ENCODE assay signal across 32 cellular contexts in genomic region chr9:14033067-14033466, GRCh38.
"Had no signal": no experiment of that assay in that cellular context is flagged by ENCODE, and none has a peak within 500 bp of the region (broad histone marks: within the 10 kb centered on the region; RNA-seq: fewer than 3 reads in every experiment).

No MANE protein-coding gene starts in this region.

- H3K36me3 Mint-ChIP-seq: activated CD4-positive, alpha-beta memory T cell treated with anti-CD3 and anti-CD28 coated beads for 36 hours; activated naive CD4-positive, alpha-beta T cell treated with anti-CD3 and anti-CD28 coated beads, Interleukin-2, amount 10 ng/mL, durations not matched to agents 7 days and 5 days; activated naive CD4-positive, alpha-beta T cell treated with anti-CD3 and anti-CD28 coated beads, Interleukin-2, amount 50 U/mL, for 24 hours; activated naive CD8-positive, alpha-beta T cell; activated naive CD8-positive, alpha-beta T cell treated with anti-CD3 and anti-CD28 coated beads, Interleukin-2, amount 10 ng/mL, durations not matched to agents 7 days and 5 days had no signal

- H3K27me3 Mint-ChIP-seq: activated B cell treated with CpG ODN at 0.5 μM for 24 hours; activated CD4-positive, alpha-beta memory T cell treated with anti-CD3 and anti-CD28 coated beads for 36 hours; activated CD4-positive, alpha-beta T cell treated with anti-CD3 and anti-CD28 coated beads, Interleukin-2, amount 10 ng/mL, durations not matched to agents 24 days and 14 days; activated naive CD4-positive, alpha-beta T cell treated with anti-CD3 and anti-CD28 coated beads, Interleukin-2, amount 10 ng/mL, durations not matched to agents 7 days and 5 days; activated naive CD4-positive, alpha-beta T cell treated with anti-CD3 and anti-CD28 coated beads, Interleukin-2, amount 50 U/mL, for 24 hours; activated naive CD8-positive, alpha-beta T cell treated with anti-CD3 and anti-CD28 coated beads, Interleukin-2, amount 10 ng/mL, durations not matched to agents 7 days and 5 days; activated naive CD8-positive, alpha-beta T cell treated with anti-CD3 and anti-CD28 coated beads, Interleukin-2, amount 50 U/mL, for 24 hours had no signal

- H3K27ac Mint-ChIP-seq: activated B cell treated with CpG ODN at 0.5 μM for 24 hours; activated CD4-positive, alpha-beta memory T cell treated with anti-CD3 and anti-CD28 coated beads for 36 hours; activated CD4-positive, alpha-beta T cell treated with anti-CD3 and anti-CD28 coated beads, Interleukin-2, amount 10 ng/mL, durations not matched to agents 24 days and 14 days; activated CD8-positive, alpha-beta T cell treated with anti-CD3 and anti-CD28 coated beads for 36 hours; activated naive CD4-positive, alpha-beta T cell treated with anti-CD3 and anti-CD28 coated beads, Interleukin-2, amount 10 ng/mL, durations not matched to agents 7 days and 5 days; activated naive CD4-positive, alpha-beta T cell treated with anti-CD3 and anti-CD28 coated beads, Interleukin-2, amount 50 U/mL, for 24 hours; activated naive CD8-positive, alpha-beta T cell; activated naive CD8-positive, alpha-beta T cell treated with anti-CD3 and anti-CD28 coated beads, Interleukin-2, amount 10 ng/mL, durations not matched to agents 7 days and 5 days; activated naive CD8-positive, alpha-beta T cell treated with anti-CD3 and anti-CD28 coated beads, Interleukin-2, amount 50 U/mL, for 24 hours; activated T-cell treated with anti-CD3 and anti-CD28 coated beads, Interleukin-2, amount 50 U/mL, for 72 hours; activated T-helper 2 cell treated with anti-CD3 and anti-CD28 coated beads, Interferon-gamma antibody, Interleukin-2, Interleukin-4, amounts not matched to agents 10 μg/mL and 5 μg/mL and 100 μg/mL, durations not matched to agents 14 hours and 24 hours and 36 hours; T-helper 1 cell treated with Interleukin-12 subunit alpha and Interleukin-12 subunit beta and Interleukin-4 antibody, amounts not matched to agents 30 μg/mL and 1 μg/mL, for 36 hours; T-helper 2 cell treated with Interferon-gamma antibody and Interleukin-4, amounts not matched to agents 5 μg/mL and 100 μg/mL, for 36 hours had no signal

- DNase-seq: activated B cell treated with CpG ODN at 0.5 μM for 24 hours; activated CD4-positive, alpha-beta memory T cell treated with anti-CD3 and anti-CD28 coated beads for 36 hours; activated CD4-positive, alpha-beta T cell treated with anti-CD3 and anti-CD28 coated beads for 4 hours; activated CD4-positive, alpha-beta T cell treated with anti-CD3 and anti-CD28 coated beads, Interleukin-2, amount 10 ng/mL, durations not matched to agents 24 days and 14 days; activated CD4-positive, alpha-beta T cell treated with anti-CD3 and anti-CD28 coated beads, Interleukin-2, amount 50 U/mL, for 1 hour; activated CD4-positive, alpha-beta T cell treated with anti-CD3 and anti-CD28 coated beads, Interleukin-2, amount 50 U/mL, for 4 hours; activated CD4-positive, CD25-positive, alpha-beta regulatory T cell treated with anti-CD3 and anti-CD28 coated beads, Interleukin-2, amount 50 U/mL, for 72 hours; activated CD8-positive, alpha-beta memory T cell treated with anti-CD3 and anti-CD28 coated beads, Interleukin-2, amount 50 U/mL, for 4 hours; activated CD8-positive, alpha-beta T cell treated with anti-CD3 and anti-CD28 coated beads for 36 hours; activated effector memory CD4-positive, alpha-beta T cell treated with Interleukin-2 at 50 U/mL for 16 hours; activated gamma-delta T cell; activated naive CD4-positive, alpha-beta T cell treated with anti-CD3 and anti-CD28 coated beads, Interleukin-2, amount 10 ng/mL, durations not matched to agents 7 days and 5 days; activated naive CD4-positive, alpha-beta T cell treated with Interleukin-2 at 50 U/mL for 16 hours; activated naive CD8-positive, alpha-beta T cell treated with anti-CD3 and anti-CD28 coated beads, Interleukin-2, amount 10 ng/mL, durations not matched to agents 7 days and 5 days; activated naive CD8-positive, alpha-beta T cell treated with anti-CD3 and anti-CD28 coated beads, Interleukin-2, amount 50 U/mL, for 24 hours; activated T-cell treated with anti-CD3 and anti-CD28 coated beads for 4 hours; activated T-cell treated with anti-CD3 and anti-CD28 coated beads, Interleukin-2, amount 50 U/mL, for 1 hour; activated T-cell treated with anti-CD3 and anti-CD28 coated beads, Interleukin-2, amount 50 U/mL, for 4 hours; activated T-cell treated with anti-CD3 and anti-CD28 coated beads, Interleukin-2, amount 50 U/mL, for 72 hours; amygdala; aorta; body of pancreas; brain microvascular endothelial cell; central memory CD4-positive, alpha-beta T cell; T-helper 1 cell; T-helper 2 cell; T-helper 9 cell had no signal

- ATAC-seq: activated CD8-positive, alpha-beta T cell treated with anti-CD3 and anti-CD28 coated beads for 36 hours; activated naive CD8-positive, alpha-beta T cell treated with anti-CD3 and anti-CD28 coated beads, Interleukin-2, amount 50 U/mL, for 24 hours; activated T-cell treated with anti-CD3 and anti-CD28 coated beads, Interleukin-2, amount 50 U/mL, for 4 hours; activated T-cell treated with anti-CD3 and anti-CD28 coated beads, Interleukin-2, amount 50 U/mL, for 72 hours; body of pancreas had no signal

- H3K9me3 Mint-ChIP-seq: activated B cell treated with CpG ODN at 0.5 μM for 24 hours; activated CD4-positive, alpha-beta memory T cell treated with anti-CD3 and anti-CD28 coated beads for 36 hours; activated CD4-positive, alpha-beta T cell treated with anti-CD3 and anti-CD28 coated beads, Interleukin-2, amount 10 ng/mL, durations not matched to agents 24 days and 14 days; activated naive CD4-positive, alpha-beta T cell treated with anti-CD3 and anti-CD28 coated beads, Interleukin-2, amount 10 ng/mL, durations not matched to agents 7 days and 5 days; activated naive CD4-positive, alpha-beta T cell treated with anti-CD3 and anti-CD28 coated beads, Interleukin-2, amount 50 U/mL, for 24 hours; activated naive CD8-positive, alpha-beta T cell treated with anti-CD3 and anti-CD28 coated beads, Interleukin-2, amount 10 ng/mL, durations not matched to agents 7 days and 5 days; activated naive CD8-positive, alpha-beta T cell treated with anti-CD3 and anti-CD28 coated beads, Interleukin-2, amount 50 U/mL, for 24 hours; activated T-cell treated with anti-CD3 and anti-CD28 coated beads, Interleukin-2, amount 50 U/mL, for 4 hours; activated T-helper 2 cell treated with anti-CD3 and anti-CD28 coated beads, Interferon-gamma antibody, Interleukin-2, Interleukin-4, amounts not matched to agents 10 μg/mL and 5 μg/mL and 100 μg/mL, durations not matched to agents 14 hours and 24 hours and 36 hours; T-helper 2 cell treated with Interferon-gamma antibody and Interleukin-4, amounts not matched to agents 5 μg/mL and 100 μg/mL, for 36 hours had no signal

- H3K4me1 Mint-ChIP-seq: activated B cell treated with CpG ODN at 0.5 μM for 24 hours; activated CD4-positive, alpha-beta T cell treated with anti-CD3 and anti-CD28 coated beads, Interleukin-2, amount 10 ng/mL, durations not matched to agents 24 days and 14 days; activated naive CD4-positive, alpha-beta T cell treated with anti-CD3 and anti-CD28 coated beads, Interleukin-2, amount 10 ng/mL, durations not matched to agents 7 days and 5 days; activated naive CD4-positive, alpha-beta T cell treated with anti-CD3 and anti-CD28 coated beads, Interleukin-2, amount 50 U/mL, for 24 hours; activated naive CD8-positive, alpha-beta T cell treated with anti-CD3 and anti-CD28 coated beads, Interleukin-2, amount 10 ng/mL, durations not matched to agents 7 days and 5 days; activated naive CD8-positive, alpha-beta T cell treated with anti-CD3 and anti-CD28 coated beads, Interleukin-2, amount 50 U/mL, for 24 hours had no signal

- H3K4me3 Mint-ChIP-seq: activated B cell treated with CpG ODN at 0.5 μM for 24 hours; activated CD4-positive, alpha-beta memory T cell treated with anti-CD3 and anti-CD28 coated beads for 36 hours; activated CD4-positive, alpha-beta T cell treated with anti-CD3 and anti-CD28 coated beads, Interleukin-2, amount 10 ng/mL, durations not matched to agents 24 days and 14 days; activated CD8-positive, alpha-beta T cell treated with anti-CD3 and anti-CD28 coated beads for 36 hours; activated naive CD4-positive, alpha-beta T cell treated with anti-CD3 and anti-CD28 coated beads, Interleukin-2, amount 10 ng/mL, durations not matched to agents 7 days and 5 days; activated naive CD4-positive, alpha-beta T cell treated with anti-CD3 and anti-CD28 coated beads, Interleukin-2, amount 50 U/mL, for 24 hours; activated naive CD8-positive, alpha-beta T cell; activated naive CD8-positive, alpha-beta T cell treated with anti-CD3 and anti-CD28 coated beads, Interleukin-2, amount 10 ng/mL, durations not matched to agents 7 days and 5 days; activated naive CD8-positive, alpha-beta T cell treated with anti-CD3 and anti-CD28 coated beads, Interleukin-2, amount 50 U/mL, for 24 hours; activated T-cell treated with anti-CD3 and anti-CD28 coated beads, Interleukin-2, amount 50 U/mL, for 4 hours; activated T-cell treated with anti-CD3 and anti-CD28 coated beads, Interleukin-2, amount 50 U/mL, for 72 hours; T-helper 1 cell treated with Interleukin-12 subunit alpha and Interleukin-12 subunit beta and Interleukin-4 antibody, amounts not matched to agents 30 μg/mL and 1 μg/mL, for 36 hours; T-helper 2 cell treated with Interferon-gamma antibody and Interleukin-4, amounts not matched to agents 5 μg/mL and 100 μg/mL, for 36 hours had no signal
